ENCODE assay signal across 2 cellular contexts in the genomic region with DNA sequence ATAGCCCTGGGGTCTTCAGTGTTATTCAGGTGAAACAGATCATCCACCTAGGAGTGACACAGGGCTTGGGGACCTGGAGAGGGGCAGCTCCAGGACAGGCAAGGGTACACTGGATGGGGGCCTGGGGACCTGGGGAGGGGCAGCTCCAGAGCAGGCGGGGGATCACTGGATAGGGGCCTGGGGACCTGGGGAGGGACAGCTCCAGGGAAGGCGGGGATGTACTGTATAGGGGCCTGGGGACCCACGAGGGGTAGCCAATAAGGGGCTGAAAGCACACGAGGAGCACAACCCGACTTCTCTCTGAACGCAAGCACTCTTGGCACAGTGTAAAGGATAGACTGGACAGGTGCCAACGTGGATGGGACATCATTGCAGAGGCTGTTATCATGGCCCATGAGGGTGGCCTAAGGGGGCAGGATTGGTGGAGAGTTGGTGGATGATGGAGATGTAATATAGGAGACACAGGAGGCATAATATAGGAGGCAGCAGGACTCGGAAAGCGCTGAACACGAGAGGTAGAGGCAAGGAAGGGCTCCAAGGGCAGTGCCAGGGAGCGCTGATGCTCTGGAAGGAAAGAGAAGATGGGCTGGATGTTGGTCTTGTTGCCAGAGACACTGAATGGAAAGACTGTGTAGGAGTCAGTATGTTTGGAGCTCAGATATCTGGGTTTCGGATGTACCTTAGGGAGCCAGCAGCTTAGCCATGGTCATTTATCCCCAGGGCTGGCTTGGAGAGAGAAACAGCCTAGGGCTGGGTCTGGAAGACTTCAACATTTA.
TF ChIP-seq lines count a peak whose summit lies in the region.

No MANE protein-coding gene starts in this region.

TF ChIP-seq in SK-N-SH treated with all-trans-retinoic acid at 6 μM for 48 hours, 23 proteins besides CTCF, POLR2A, EP300 and RAD21:
- TF ChIP-seq, protein P1, sequence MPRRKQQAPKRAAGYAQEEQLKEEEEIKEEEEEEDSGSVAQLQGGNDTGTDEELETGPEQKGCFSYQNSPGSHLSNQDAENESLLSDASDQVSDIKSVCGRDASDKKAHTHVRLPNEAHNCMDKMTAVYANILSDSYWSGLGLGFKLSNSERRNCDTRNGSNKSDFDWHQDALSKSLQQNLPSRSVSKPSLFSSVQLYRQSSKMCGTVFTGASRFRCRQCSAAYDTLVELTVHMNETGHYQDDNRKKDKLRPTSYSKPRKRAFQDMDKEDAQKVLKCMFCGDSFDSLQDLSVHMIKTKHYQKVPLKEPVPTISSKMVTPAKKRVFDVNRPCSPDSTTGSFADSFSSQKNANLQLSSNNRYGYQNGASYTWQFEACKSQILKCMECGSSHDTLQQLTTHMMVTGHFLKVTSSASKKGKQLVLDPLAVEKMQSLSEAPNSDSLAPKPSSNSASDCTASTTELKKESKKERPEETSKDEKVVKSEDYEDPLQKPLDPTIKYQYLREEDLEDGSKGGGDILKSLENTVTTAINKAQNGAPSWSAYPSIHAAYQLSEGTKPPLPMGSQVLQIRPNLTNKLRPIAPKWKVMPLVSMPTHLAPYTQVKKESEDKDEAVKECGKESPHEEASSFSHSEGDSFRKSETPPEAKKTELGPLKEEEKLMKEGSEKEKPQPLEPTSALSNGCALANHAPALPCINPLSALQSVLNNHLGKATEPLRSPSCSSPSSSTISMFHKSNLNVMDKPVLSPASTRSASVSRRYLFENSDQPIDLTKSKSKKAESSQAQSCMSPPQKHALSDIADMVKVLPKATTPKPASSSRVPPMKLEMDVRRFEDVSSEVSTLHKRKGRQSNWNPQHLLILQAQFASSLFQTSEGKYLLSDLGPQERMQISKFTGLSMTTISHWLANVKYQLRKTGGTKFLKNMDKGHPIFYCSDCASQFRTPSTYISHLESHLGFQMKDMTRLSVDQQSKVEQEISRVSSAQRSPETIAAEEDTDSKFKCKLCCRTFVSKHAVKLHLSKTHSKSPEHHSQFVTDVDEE (CRISPR knock-in tag; IDR thresholded peaks at IDR 0.05): 0 out of 2 replicates have a peak, but pooled peaks have one; percentile 28
- no peak for TF ChIP-seq ZNF70 (CRISPR knock-in tag; IDR thresholded peaks at IDR 0.05)

TF ChIP-seq in SK-N-SH, 30 proteins besides CTCF, POLR2A, EP300 and RAD21:
- TF ChIP-seq NRF1 (IDR thresholded peaks at IDR 0.05; ENCODE audit: low read depth, low read length): no peak
- TF ChIP-seq FOSL2 (IDR thresholded peaks at IDR 0.05; ENCODE audit: borderline replicate concordance, low read depth): no peak
- TF ChIP-seq RFX5 (IDR thresholded peaks at IDR 0.05; ENCODE audit: low read length): no peak
- TF ChIP-seq SMC3 (IDR thresholded peaks at IDR 0.05; ENCODE audit: low read depth, low read length): no peak
- TF ChIP-seq MXI1 (IDR thresholded peaks at IDR 0.05; ENCODE audit: low read depth, low read length): no peak
- TF ChIP-seq RCOR1 (IDR thresholded peaks at IDR 0.05; ENCODE audit: low read length): no peak
- no peak for TF ChIP-seq YY1 (IDR thresholded peaks at IDR 0.05; ENCODE audit: low read depth)
